In the genomic region with DNA sequence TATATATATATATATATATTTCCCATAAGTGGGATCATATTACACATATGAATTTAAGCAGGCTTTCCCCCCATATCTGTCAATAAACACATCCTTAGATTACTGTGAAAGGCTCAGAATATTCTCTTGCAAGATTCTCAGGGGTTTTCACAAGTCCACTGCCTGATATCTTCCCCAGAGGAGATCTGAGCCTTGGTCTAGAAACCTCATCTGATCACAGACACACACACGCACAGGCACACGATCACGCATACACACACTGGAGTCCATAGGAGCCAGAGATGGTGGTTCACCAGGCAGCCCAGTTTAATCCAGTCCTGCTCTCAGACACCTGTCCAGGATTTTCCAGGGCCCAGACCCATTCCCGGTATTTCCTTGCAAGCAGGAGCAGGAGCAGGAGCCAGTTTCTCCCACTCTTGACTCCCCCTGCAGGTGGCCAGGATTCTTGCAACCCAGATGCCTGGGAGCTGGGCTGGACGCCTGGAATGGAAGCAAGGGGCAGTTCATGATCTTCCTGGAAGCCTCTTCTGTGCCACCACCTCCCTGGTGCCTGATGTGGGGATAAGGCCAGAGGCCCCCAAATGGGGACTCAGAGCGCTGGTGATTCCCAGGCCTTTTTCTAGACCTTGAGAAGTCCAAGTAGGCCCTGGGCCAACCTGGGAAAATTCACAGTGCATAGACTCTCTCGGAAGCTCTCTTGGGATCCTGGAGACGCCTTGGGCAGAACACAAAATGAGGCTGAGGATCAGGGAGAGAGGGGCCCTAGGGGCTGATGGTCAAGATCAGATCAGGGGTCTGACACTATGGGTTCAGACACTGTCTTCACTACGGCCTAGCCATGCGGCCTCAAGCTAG, we compare ENCODE assay signal across 8 cellular contexts. TPM values are rescaled to one million over a fixed set of nuclear protein-coding genes. Genes with fewer than 3 reads are reported as not detected.
DNase-seq lines count a peak whose midpoint lies in the region; ATAC-seq and TF ChIP-seq lines count a peak whose summit lies in the region.

No MANE protein-coding gene starts in this region.

- H3K27ac ChIP-seq in prostate gland, result no peak overlapping the region

- no peaks in the 10 kb centered on the region for H3K36me3 Mint-ChIP-seq in WTC11

- H3K27me3 Mint-ChIP-seq in WTC11 (ENCODE audit: low read depth), result no peaks in the 10 kb centered on the region

- no peak for TF ChIP-seq POLR2A in prostate gland (IDR thresholded peaks at IDR 0.05)

- TF ChIP-seq CTCF in WTC11 (IDR thresholded peaks at IDR 0.05) (peak; percentile 78), prostate gland (IDR thresholded peaks at IDR 0.05) (peak; percentile 41 to 82 (median 65))

- no peaks in the 10 kb centered on the region for H3K9me3 Mint-ChIP-seq in WTC11

- CTCF ChIA-PET in WTC11 (lab: Charles Lee), result interaction anchor here (0.5 to 4.0 kb wide), 85 partner anchors 8 to 745 kb away, joined by 3 to 58 read pairs (median 4); a partner anchor contains a TSS

- H3K4me1 ChIP-seq in prostate gland (replicated peaks), result no peaks in the 10 kb centered on the region

- H3K9me3 ChIP-seq in prostate gland, result no peaks in the 10 kb centered on the region

- intact Hi-C loops in prostate gland (cut with DNase I), result loop anchor here (5.0 kb wide), 1 partner anchor 708 kb away; no protein-coding TSS in a partner anchor

- DNase-seq in 8988T (peak; percentile 90), GM03348 (ENCODE audit: low spot score) (peak; percentile 89), NCI-H2081 treated with DMSO at 0.1 percent for 48 hours (lab: John Stamatoyannopoulos, UW) (peak; percentile 31), WTC11 (ENCODE audit: low spot score) (peak; percentile 91), glomerular visceral epithelial cell (ENCODE audit: extremely low spot score) (peak; percentile 79), prostate gland (ENCODE audit: low spot score) (peak; percentile 51), OCI-M2 (lab: John Stamatoyannopoulos, UW; ENCODE audit: unreplicated experiment) (no peak)

- WGBS in prostate gland, result 58% methylated on average over 10 of the region's 10 CpGs

- peak overlapping the region; percentile 19; the same call in 1 of the 2 replicates for H3K27ac Mint-ChIP-seq in WTC11

- no peak overlapping the region for H3K4me3 ChIP-seq in prostate gland

- POLR2A ChIA-PET in WTC11 (lab: Charles Lee), result no interaction called here

- H3K36me3 ChIP-seq in prostate gland, result no peaks in the 10 kb centered on the region

- H3K4me3 Mint-ChIP-seq in WTC11, result no peak overlapping the region

- ATAC-seq in WTC11, result peak; percentile 86
- ATAC-seq in GM19395 (IDR thresholded peaks at IDR 0.05; ENCODE audit: unreplicated experiment), result no peak

- peaks cover 6% of the 10 kb centered on the region; the same call in 1 of the 2 replicates for H3K4me1 Mint-ChIP-seq in WTC11

- no peaks in the 10 kb centered on the region for H3K27me3 ChIP-seq in prostate gland (replicated peaks; ENCODE audit: insufficient read depth)

TF ChIP-seq in WTC11, 78 proteins besides CTCF, POLR2A, EP300 and RAD21:
- TF ChIP-seq, protein P1, sequence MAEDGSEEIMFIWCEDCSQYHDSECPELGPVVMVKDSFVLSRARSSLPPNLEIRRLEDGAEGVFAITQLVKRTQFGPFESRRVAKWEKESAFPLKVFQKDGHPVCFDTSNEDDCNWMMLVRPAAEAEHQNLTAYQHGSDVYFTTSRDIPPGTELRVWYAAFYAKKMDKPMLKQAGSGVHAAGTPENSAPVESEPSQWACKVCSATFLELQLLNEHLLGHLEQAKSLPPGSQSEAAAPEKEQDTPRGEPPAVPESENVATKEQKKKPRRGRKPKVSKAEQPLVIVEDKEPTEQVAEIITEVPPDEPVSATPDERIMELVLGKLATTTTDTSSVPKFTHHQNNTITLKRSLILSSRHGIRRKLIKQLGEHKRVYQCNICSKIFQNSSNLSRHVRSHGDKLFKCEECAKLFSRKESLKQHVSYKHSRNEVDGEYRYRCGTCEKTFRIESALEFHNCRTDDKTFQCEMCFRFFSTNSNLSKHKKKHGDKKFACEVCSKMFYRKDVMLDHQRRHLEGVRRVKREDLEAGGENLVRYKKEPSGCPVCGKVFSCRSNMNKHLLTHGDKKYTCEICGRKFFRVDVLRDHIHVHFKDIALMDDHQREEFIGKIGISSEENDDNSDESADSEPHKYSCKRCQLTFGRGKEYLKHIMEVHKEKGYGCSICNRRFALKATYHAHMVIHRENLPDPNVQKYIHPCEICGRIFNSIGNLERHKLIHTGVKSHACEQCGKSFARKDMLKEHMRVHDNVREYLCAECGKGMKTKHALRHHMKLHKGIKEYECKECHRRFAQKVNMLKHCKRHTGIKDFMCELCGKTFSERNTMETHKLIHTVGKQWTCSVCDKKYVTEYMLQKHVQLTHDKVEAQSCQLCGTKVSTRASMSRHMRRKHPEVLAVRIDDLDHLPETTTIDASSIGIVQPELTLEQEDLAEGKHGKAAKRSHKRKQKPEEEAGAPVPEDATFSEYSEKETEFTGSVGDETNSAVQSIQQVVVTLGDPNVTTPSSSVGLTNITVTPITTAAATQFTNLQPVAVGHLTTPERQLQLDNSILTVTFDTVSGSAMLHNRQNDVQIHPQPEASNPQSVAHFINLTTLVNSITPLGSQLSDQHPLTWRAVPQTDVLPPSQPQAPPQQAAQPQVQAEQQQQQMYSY (CRISPR knock-in tag; IDR thresholded peaks at IDR 0.05), result peak; percentile 96
- TF ChIP-seq FOXK1 (CRISPR knock-in tag; IDR thresholded peaks at IDR 0.05), result no peak
- TF ChIP-seq CREB1 (CRISPR knock-in tag; IDR thresholded peaks at IDR 0.05), result no peak

RNA-seq across cellular contexts. Expression of a gene that starts 16.5 kb away (rescaled TPM):
- total RNA-seq in WTC11 (2021), result not detected in 3 replicates
- total RNA-seq in prostate gland, result 1 to 10 TPM in 1 of 2 donors, not detected in 1; 1.0 TPM

RNA-seq across cellular contexts. Expression of a gene that starts 31.2 kb away (rescaled TPM):
- total RNA-seq in WTC11 (2021), result not detected in 3 replicates
- total RNA-seq in prostate gland, result not detected

RNA-seq across cellular contexts. Expression of a gene that starts 39.6 kb away (rescaled TPM):
- 424 to 477 TPM (median 429 TPM) in 3 replicates for total RNA-seq in WTC11 (2021)
- 100 to 1,000 TPM; 182 to 536 TPM for total RNA-seq in prostate gland

RNA-seq across cellular contexts. Expression of a gene that starts 51.4 kb away (rescaled TPM):
- not detected in 3 replicates for total RNA-seq in WTC11 (2021)
- total RNA-seq in prostate gland, result 10 to 100 TPM in 1 of 2 donors, 1 to 10 TPM in 1; 6.4 to 12.7 TPM
